Comparison of ENCODE assay signal across 8 cellular contexts in genomic region chr11:65422104-65422632, GRCh38. TPM values are rescaled to one million over a fixed set of nuclear protein-coding genes. Genes with fewer than 3 reads are reported as not detected.
A peak's percentile ranks its signal among the peaks of the same experiment; 100 is the strongest.
DNase-seq lines count a peak whose midpoint lies in the region; ATAC-seq, FAIRE-seq and TF ChIP-seq lines count a peak whose summit lies in the region.

No MANE protein-coding gene starts in this region.

- peak overlapping the region; percentile 99 for H3K9ac ChIP-seq in BLaER1
- H3K9ac ChIP-seq in astrocyte (ENCODE audit: low read length): peak overlapping the region; percentile 96
- peak overlapping the region; percentile 100 for H3K9ac ChIP-seq in rectal smooth muscle tissue (ENCODE audit: low read length)

- H3K27ac ChIP-seq in BLaER1: peak overlapping the region; percentile 99
- H3K27ac ChIP-seq in astrocyte (ENCODE audit: low read depth, low read length): peak overlapping the region; percentile 100
- peak overlapping the region; percentile 100 for H3K27ac ChIP-seq in rectal smooth muscle tissue (ENCODE audit: low read depth, low read length)

- DNase-seq in NCI-H1092 (lab: John Stamatoyannopoulos, UW) (peak; percentile 88), T1000 (lab: John Stamatoyannopoulos, UW) (peak; percentile 95), astrocyte (ENCODE audit: low read depth) (peak; percentile 95), hepatic stellate cell (ENCODE audit: low spot score) (peak; percentile 84), urothelium cell line (ENCODE audit: low spot score) (peak; percentile 90)

- H3K27me3 ChIP-seq in BLaER1 (no peaks in the 10 kb centered on the region), astrocyte (ENCODE audit: insufficient read depth, low read length) (no peaks in the 10 kb centered on the region), rectal smooth muscle tissue (ENCODE audit: control insufficient read depth, insufficient read depth, low read length) (no peaks in the 10 kb centered on the region)

- H3K79me2 ChIP-seq in astrocyte (ENCODE audit: insufficient read depth, low read length): peaks cover 95% of the 10 kb centered on the region

- peak overlapping the region; percentile 88 for H3K27ac Mint-ChIP-seq in astrocyte (ENCODE audit: unreplicated experiment)

- H3K9me3 Mint-ChIP-seq in astrocyte (ENCODE audit: unreplicated experiment): peaks cover 1% of the 10 kb centered on the region

- H3K4me3 ChIP-seq in BLaER1: peak overlapping the region; percentile 90
- H3K4me3 ChIP-seq in astrocyte (ENCODE audit: insufficient read depth, low read depth, low read length): peak overlapping the region; percentile 95
- H3K4me3 ChIP-seq in rectal smooth muscle tissue (ENCODE audit: low read length): peak overlapping the region; percentile 99

- H3K4me2 ChIP-seq in BLaER1: peak overlapping the region; percentile 94
- H3K4me2 ChIP-seq in astrocyte (ENCODE audit: low read length): peak overlapping the region; percentile 94

- H3K4me3 Mint-ChIP-seq in astrocyte (ENCODE audit: unreplicated experiment): peak overlapping the region; percentile 92

- peaks cover 62% of the 10 kb centered on the region for H3K4me1 Mint-ChIP-seq in astrocyte (ENCODE audit: low read depth, unreplicated experiment)

- H3K9me3 ChIP-seq in BLaER1: no peaks in the 10 kb centered on the region
- H3K9me3 ChIP-seq in astrocyte (ENCODE audit: insufficient read depth, low read depth, low read length): no peaks in the 10 kb centered on the region

- H3K36me3 ChIP-seq in BLaER1: peaks cover 8% of the 10 kb centered on the region
- peaks cover 13% of the 10 kb centered on the region for H3K36me3 ChIP-seq in astrocyte (ENCODE audit: insufficient read depth, low read length)
- peaks cover 32% of the 10 kb centered on the region for H3K36me3 ChIP-seq in rectal smooth muscle tissue (ENCODE audit: control insufficient read depth, insufficient read depth, low read length)

- ATAC-seq in GM21423 (IDR thresholded peaks at IDR 0.05; ENCODE audit: unreplicated experiment): peak; percentile 26

- no peak overlapping the region for H2AFZ ChIP-seq in astrocyte (ENCODE audit: low read depth, low read length)

- no peaks in the 10 kb centered on the region for H3K27me3 Mint-ChIP-seq in astrocyte (ENCODE audit: low read depth, unreplicated experiment)

- FAIRE-seq in astrocyte (lab: Jason Lieb, UNC) (no peak), urothelium cell line (lab: Jason Lieb, UNC) (no peak)

- H4K20me1 ChIP-seq in BLaER1 (peaks cover 45% of the 10 kb centered on the region), astrocyte (ENCODE audit: insufficient read depth, low read length) (peaks cover 44% of the 10 kb centered on the region)

- peaks cover 6% of the 10 kb centered on the region for H3K36me3 Mint-ChIP-seq in astrocyte (ENCODE audit: low read depth, unreplicated experiment)

- TF ChIP-seq CTCF in astrocyte (IDR thresholded peaks at IDR 0.05; ENCODE audit: insufficient read depth, low read depth, low read length): no peak

- H3K4me1 ChIP-seq in BLaER1: peaks cover 52% of the 10 kb centered on the region
- peaks cover 56% of the 10 kb centered on the region for H3K4me1 ChIP-seq in astrocyte (ENCODE audit: insufficient read depth, low read length)
- H3K4me1 ChIP-seq in rectal smooth muscle tissue (ENCODE audit: control insufficient read depth, insufficient read depth, low read length): peaks cover 45% of the 10 kb centered on the region

RNA-seq across cellular contexts. Expression of gene NEAT1, which starts 0.4 kb away (rescaled TPM):
- total RNA-seq in astrocyte: 202 and 317 TPM in 2 replicates

RNA-seq across cellular contexts. Expression of gene FRMD8, which starts 35.7 kb away (rescaled TPM):
- 61.2 and 76.3 TPM in 2 replicates for total RNA-seq in astrocyte

RNA-seq across cellular contexts. Expression of gene SLC25A45, which starts 39.7 kb away (rescaled TPM):
- 1.9 and 2.6 TPM in 2 replicates for total RNA-seq in astrocyte

Comparison
In these comparisons a context has a peak if more than half of its experiments do, and no peak if none do; other contexts are left out.
1. Peak in every context shown above with its lines: DNase-seq, ATAC-seq, H3K4me3 ChIP-seq and H3K27ac ChIP-seq.